In genomic region chr19:38441660-38442348, GRCh38 we compare ENCODE assay signal across 12 cellular contexts. TPM values are rescaled to one million over a fixed set of nuclear protein-coding genes. Genes with fewer than 3 reads are reported as not detected.
DNase-seq lines count a peak whose midpoint lies in the region; ATAC-seq, FAIRE-seq and TF ChIP-seq lines count a peak whose summit lies in the region.
"Had no signal": no experiment of that assay in that cellular context is flagged by ENCODE, and none has a peak within 500 bp of the region (broad histone marks: within the 10 kb centered on the region; RNA-seq: fewer than 3 reads in every experiment).

No MANE protein-coding gene starts in this region.

- H3K79me2 ChIP-seq in PC-3 (ENCODE audit: low read length): no peaks in the 10 kb centered on the region

- no peaks in the 10 kb centered on the region for H3K9me3 ChIP-seq in A549
- no peaks in the 10 kb centered on the region for H3K9me3 ChIP-seq in PC-3 (ENCODE audit: low read length)

- no peaks in the 10 kb centered on the region for H3K36me3 ChIP-seq in PC-3 (ENCODE audit: low read depth, low read length)

- H3K4me2 ChIP-seq in A549 (no peak overlapping the region), PC-3 (ENCODE audit: low read length) (no peak overlapping the region)

- no peak for FAIRE-seq in A549 (lab: Jason Lieb, UNC)
- FAIRE-seq: keratinocyte had no signal

- CTCF ChIA-PET in A549 (lab: Yijun Ruan, JAX): interaction anchor here (8.2 kb wide), 1 partner anchor 39 kb away, joined by 65 read pairs; the partner anchor contains the start of gene FAM98C
- CTCF ChIA-PET in PC-3 (lab: Charles Lee): no interaction called here

- H3F3A ChIP-seq in PC-3 (ENCODE audit: low read length, unreplicated experiment): no peaks in the 10 kb centered on the region

- POLR2A ChIA-PET in A549 (lab: Yijun Ruan, JAX): no interaction called here
- POLR2A ChIA-PET in PC-3 (lab: Charles Lee; ENCODE audit: unreplicated experiment): no interaction called here

- no peak overlapping the region for H3K9ac ChIP-seq in PC-3 (ENCODE audit: low read length)

- DNase-seq in A549 (ENCODE audit: low read depth in 1 of 2, low spot score in 1 of 2) (peak in 1 of 2 experiments; percentile 60), PC-3 (no peak), fibroblast of pulmonary artery (ENCODE audit: low read depth) (peak; percentile 8), NCI-H69 (lab: John Stamatoyannopoulos, UW) (no peak), dorsolateral prefrontal cortex (no peak), Right ventricle myocardium inferior (ENCODE audit: missing footprints) (no peak)
- DNase-seq: activated gamma-delta T cell treated with Interleukin-2 at 50 U/mL for 16 hours, COR-L47 had no signal

- peak in 1 of 2 experiments; percentile 37; a peak in 1 of 5 replicates for TF ChIP-seq RAD21 in A549 (conservative IDR thresholded peaks at IDR 0.05 in 1 of 2, IDR thresholded peaks at IDR 0.05 in 1 of 2)

- 45% methylated on average over 7 of the region's 7 CpGs for WGBS in A549 (ENCODE audit: missing lambda C conversion rate)

- H2AFZ ChIP-seq in PC-3 (ENCODE audit: low read length): no peak overlapping the region

- no peaks in the 10 kb centered on the region for H3K4me1 ChIP-seq in A549
- H3K4me1 ChIP-seq in PC-3 (ENCODE audit: insufficient read depth, low read length): no peaks in the 10 kb centered on the region

- no peaks in the 10 kb centered on the region for H3K9me2 ChIP-seq in PC-3 (replicated peaks; ENCODE audit: low read length)

- no peak for TF ChIP-seq EP300 in A549 (IDR thresholded peaks at IDR 0.05)

- BruUV-seq in PC-3 (replicated peaks; lab: Mats Ljungman, UMichigan): no TSS peak

- H3K27me3 ChIP-seq in PC-3 (ENCODE audit: low read length) (no peaks in the 10 kb centered on the region), dorsolateral prefrontal cortex (no peaks in the 10 kb centered on the region)

- TF ChIP-seq CTCF in A549 (IDR thresholded peaks at IDR 0.05) (no peak), GM12872 (IDR thresholded peaks at IDR 0.05; ENCODE audit: insufficient read depth, low read depth, low read length) (0 out of 3 replicates have a peak, but pooled peaks have one; percentile 24), PC-3 (conservative IDR thresholded peaks at IDR 0.05; ENCODE audit: low read depth, low read length) (peak; percentile 22; the same call in 1 of the 2 replicates), fibroblast of pulmonary artery (IDR thresholded peaks at IDR 0.05; ENCODE audit: low read length, missing control alignments) (no peak), dorsolateral prefrontal cortex (IDR thresholded peaks at IDR 0.05 in 54 of 56, conservative IDR thresholded peaks at IDR 0.05 in 2 of 56; ENCODE audit: low read depth in 1 of 56, partially characterized antibody in 56 of 56) (no peak)

- H3K4me3 ChIP-seq in A549: no peak overlapping the region
- H3K4me3 ChIP-seq in PC-3 (ENCODE audit: low read length): no peak overlapping the region
- H3K4me3 ChIP-seq in fibroblast of pulmonary artery (replicated peaks; ENCODE audit: low read depth, low read length): no peak overlapping the region
- no peak overlapping the region for H3K4me3 ChIP-seq in dorsolateral prefrontal cortex

- intact Hi-C loops in PC-3 (cut with micrococcal nuclease): no loop called here
- intact Hi-C loops in dorsolateral prefrontal cortex (cut with DNase I): no loop called here
- intact Hi-C loops in Right ventricle myocardium inferior (cut with DNase I): no loop called here

- TF ChIP-seq POLR2A in A549 (IDR thresholded peaks at IDR 0.05; ENCODE audit: low read length): no peak

- H3K27ac ChIP-seq in A549 (no peak overlapping the region), PC-3 (ENCODE audit: low read length) (no peak overlapping the region), dorsolateral prefrontal cortex (no peak overlapping the region)

- ATAC-seq in A549 (peak; percentile 46 to 81; a peak in 5 of 6 replicates), PC-3 (no peak), HG03342 (IDR thresholded peaks at IDR 0.05; ENCODE audit: unreplicated experiment) (no peak), Right ventricle myocardium inferior (no peak)

- H4K20me1 ChIP-seq in PC-3 (ENCODE audit: low read length): no peaks in the 10 kb centered on the region

TF ChIP-seq in A549, 52 proteins besides CTCF, POLR2A, EP300 and RAD21:
- 0 out of 2 replicates have a peak, but pooled peaks have one; percentile 24 for TF ChIP-seq RCOR1 (IDR thresholded peaks at IDR 0.05; ENCODE audit: low read depth, low read length)
- TF ChIP-seq HOXB5 (CRISPR knock-in tag; IDR thresholded peaks at IDR 0.05): no peak
- TF ChIP-seq SMC3 (IDR thresholded peaks at IDR 0.05): 0 out of 3 replicates have a peak, but pooled peaks have one; percentile 10
- TF ChIP-seq ZNF302 (CRISPR knock-in tag; IDR thresholded peaks at IDR 0.05): no peak

RNA-seq across cellular contexts. Expression of gene RYR1, which starts 8.3 kb away (rescaled TPM):
- 0.87 and 1.4 TPM in 2 replicates for polyA plus RNA-seq in A549 (2011; rRNA removed)
- 1.2 and 1.7 TPM in 2 replicates for polyA plus RNA-seq in A549 (2012; cell fraction: cytosol; rRNA removed)
- 0.38 and 1.1 TPM in 2 replicates for polyA plus RNA-seq in A549 (2012; cell fraction: nucleus; rRNA removed)
- 3.1 to 4.5 TPM (median 3.7 TPM) in 3 replicates for polyA plus RNA-seq in A549 (2017; fragmentation: RNase III; extraction: RNeasy Plus Mini Kit Qiagen cat#74134 plus additional on column Dnase treatment)
- 1.2 and 1.5 TPM in 2 replicates for polyA minus RNA-seq in A549 (2011; rRNA and poly(A)+ RNA removed)
- total RNA-seq in PC-3 (2014; rRNA removed): not detected in 2 replicates
- 100 to 1,000 TPM in 1 of 120 experiments, 10 to 100 TPM in 119; 24.7 to 126 (median 46.9) TPM for total RNA-seq in dorsolateral prefrontal cortex
- total RNA-seq in Right ventricle myocardium inferior: 0.81 TPM

RNA-seq across cellular contexts. Expression of gene RASGRP4, which starts 15.8 kb away (rescaled TPM):
- polyA plus RNA-seq in A549 (2011; rRNA removed): 0.13 and 0.22 TPM in 2 replicates
- polyA plus RNA-seq in A549 (2012; cell fraction: cytosol; rRNA removed): 0.13 and 0.18 TPM in 2 replicates
- 0.04 and 0.10 TPM in 2 replicates for polyA plus RNA-seq in A549 (2012; cell fraction: nucleus; rRNA removed)
- 0.09 to 0.30 TPM (median 0.18 TPM) in 3 replicates for polyA plus RNA-seq in A549 (2017; fragmentation: RNase III; extraction: RNeasy Plus Mini Kit Qiagen cat#74134 plus additional on column Dnase treatment)
- polyA minus RNA-seq in A549 (2011; rRNA and poly(A)+ RNA removed): 0.12 TPM in 1 of 2 replicates, not detected in the other
- not detected in 2 replicates for total RNA-seq in PC-3 (2014; rRNA removed)
- total RNA-seq in dorsolateral prefrontal cortex: 1 to 10 TPM in 76 of 120 experiments, under 1 TPM in 44; 0.27 to 4.2 (median 1.1) TPM
- 1.7 TPM for total RNA-seq in Right ventricle myocardium inferior
- polyA plus RNA-seq: keratinocyte had no signal

RNA-seq across cellular contexts. Expression of gene FAM98C, which starts 38.9 kb away (rescaled TPM):
- polyA plus RNA-seq in A549 (2011; rRNA removed) (12.8 and 13.8 TPM in 2 replicates), A549 (2017; fragmentation: RNase III; extraction: RNeasy Plus Mini Kit Qiagen cat#74134 plus additional on column Dnase treatment) (19.5 to 20.4 TPM (median 20.1 TPM) in 3 replicates)
- 36.5 and 42.2 TPM in 2 replicates for polyA plus RNA-seq in A549 (2012; cell fraction: cytosol; rRNA removed)
- 70.9 and 89.2 TPM in 2 replicates for polyA plus RNA-seq in A549 (2012; cell fraction: nucleus; rRNA removed)
- 7.9 and 13.8 TPM in 2 replicates for polyA minus RNA-seq in A549 (2011; rRNA and poly(A)+ RNA removed)
- total RNA-seq in PC-3 (2014; rRNA removed) (23.5 and 53.6 TPM in 2 replicates), dorsolateral prefrontal cortex (10 to 100 TPM; 31.5 to 65.9 (median 44.2) TPM), Right ventricle myocardium inferior (15.1 TPM)

RNA-seq across cellular contexts. Expression of gene SPRED3, which starts 53.3 kb away (rescaled TPM):
- polyA plus RNA-seq in A549 (2011; rRNA removed) (3.0 and 3.5 TPM in 2 replicates), A549 (2017; fragmentation: RNase III; extraction: RNeasy Plus Mini Kit Qiagen cat#74134 plus additional on column Dnase treatment) (2.6 to 3.6 TPM (median 2.8 TPM) in 3 replicates)
- polyA plus RNA-seq in A549 (2012; cell fraction: cytosol; rRNA removed): 2.3 and 2.6 TPM in 2 replicates
- polyA plus RNA-seq in A549 (2012; cell fraction: nucleus; rRNA removed): 11.1 and 12.9 TPM in 2 replicates
- polyA minus RNA-seq in A549 (2011; rRNA and poly(A)+ RNA removed): 4.0 and 8.1 TPM in 2 replicates
- total RNA-seq in PC-3 (2014; rRNA removed) (3.1 and 4.1 TPM in 2 replicates), dorsolateral prefrontal cortex (10 to 100 TPM in 62 of 120 experiments, 1 to 10 TPM in 58; 4.8 to 22.5 (median 10.3) TPM), Right ventricle myocardium inferior (0.16 TPM)

RNA-seq across cellular contexts. Expression of gene GGN, which starts 54.0 kb away (rescaled TPM):
- not detected in 2 replicates for polyA plus RNA-seq in A549 (2011; rRNA removed)
- polyA plus RNA-seq in A549 (2012; cell fraction: cytosol; rRNA removed): 0.08 and 0.22 TPM in 2 replicates
- 0.11 and 0.23 TPM in 2 replicates for polyA plus RNA-seq in A549 (2012; cell fraction: nucleus; rRNA removed)
- polyA plus RNA-seq in A549 (2017; fragmentation: RNase III; extraction: RNeasy Plus Mini Kit Qiagen cat#74134 plus additional on column Dnase treatment): 0.33 to 0.66 TPM (median 0.46 TPM) in 3 replicates
- not detected in 2 replicates for polyA minus RNA-seq in A549 (2011; rRNA and poly(A)+ RNA removed)
- total RNA-seq in PC-3 (2014; rRNA removed): 0.29 and 0.73 TPM in 2 replicates
- total RNA-seq in dorsolateral prefrontal cortex: 1 to 10 TPM in 101 of 120 experiments, under 1 TPM in 18, not detected in 1; 0.34 to 6.3 (median 1.7) TPM
- not detected for total RNA-seq in Right ventricle myocardium inferior
- total RNA-seq: omental fat pad had no signal
- polyA plus RNA-seq: keratinocyte had no signal

Comparison
In these comparisons a context has a peak if more than half of its experiments do, and no peak if none do; other contexts are left out.
1. ATAC-seq: peak in A549 (2 of 2); none in PC-3 (single experiment), HG03342 (single experiment) and Right ventricle myocardium inferior (single experiment).
2. CTCF ChIP-seq: peak in GM12872 (single experiment) and PC-3 (single experiment); none in A549 (single experiment), fibroblast of pulmonary artery (single experiment) and dorsolateral prefrontal cortex (0 of 56).
3. RNA of gene RYR1, which starts 8.3 kb away (total RNA-seq): 24.7 to 126 TPM in dorsolateral prefrontal cortex; 0.81 TPM in Right ventricle myocardium inferior (single experiment) and not detected in PC-3; every median in the first group is over 10 times any median in the second.